1 cellular context compared by ENCODE assay signal in the genomic region with DNA sequence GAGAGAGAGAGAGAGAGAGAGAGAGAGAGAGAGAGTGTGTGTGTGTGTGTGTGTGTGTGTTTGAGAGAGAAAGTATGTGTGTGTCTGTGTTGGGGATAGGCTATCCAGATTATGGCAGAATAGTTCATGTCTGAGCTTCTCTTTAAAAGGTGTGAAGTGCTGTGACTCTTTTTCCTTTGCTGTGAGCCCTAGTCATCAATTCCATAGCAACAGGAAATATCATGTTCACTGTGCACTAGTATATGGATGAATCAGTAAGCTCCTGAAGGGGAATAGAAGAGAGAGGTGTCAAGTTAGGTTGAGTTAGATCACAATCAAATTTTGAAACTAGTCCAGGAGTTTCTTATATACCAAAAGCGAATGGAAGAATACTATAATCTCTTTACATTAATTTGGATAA.
TF ChIP-seq lines count a peak whose summit lies in the region.

No MANE protein-coding gene starts in this region.

TF ChIP-seq in endothelial cell of umbilical vein, 7 proteins besides CTCF, POLR2A, EP300 and RAD21:
- TF ChIP-seq MYC (IDR thresholded peaks at IDR 0.05; ENCODE audit: low read depth, low read length) (no peak), FOS (IDR thresholded peaks at IDR 0.05; ENCODE audit: borderline replicate concordance, insufficient read depth, low read length) (peak; percentile 63), POLR2AphosphoS5 (IDR thresholded peaks at IDR 0.05; ENCODE audit: insufficient read depth, low read depth, low read length) (no peak)
